Comparison of ENCODE assay signal across 8 cellular contexts in the genomic region with DNA sequence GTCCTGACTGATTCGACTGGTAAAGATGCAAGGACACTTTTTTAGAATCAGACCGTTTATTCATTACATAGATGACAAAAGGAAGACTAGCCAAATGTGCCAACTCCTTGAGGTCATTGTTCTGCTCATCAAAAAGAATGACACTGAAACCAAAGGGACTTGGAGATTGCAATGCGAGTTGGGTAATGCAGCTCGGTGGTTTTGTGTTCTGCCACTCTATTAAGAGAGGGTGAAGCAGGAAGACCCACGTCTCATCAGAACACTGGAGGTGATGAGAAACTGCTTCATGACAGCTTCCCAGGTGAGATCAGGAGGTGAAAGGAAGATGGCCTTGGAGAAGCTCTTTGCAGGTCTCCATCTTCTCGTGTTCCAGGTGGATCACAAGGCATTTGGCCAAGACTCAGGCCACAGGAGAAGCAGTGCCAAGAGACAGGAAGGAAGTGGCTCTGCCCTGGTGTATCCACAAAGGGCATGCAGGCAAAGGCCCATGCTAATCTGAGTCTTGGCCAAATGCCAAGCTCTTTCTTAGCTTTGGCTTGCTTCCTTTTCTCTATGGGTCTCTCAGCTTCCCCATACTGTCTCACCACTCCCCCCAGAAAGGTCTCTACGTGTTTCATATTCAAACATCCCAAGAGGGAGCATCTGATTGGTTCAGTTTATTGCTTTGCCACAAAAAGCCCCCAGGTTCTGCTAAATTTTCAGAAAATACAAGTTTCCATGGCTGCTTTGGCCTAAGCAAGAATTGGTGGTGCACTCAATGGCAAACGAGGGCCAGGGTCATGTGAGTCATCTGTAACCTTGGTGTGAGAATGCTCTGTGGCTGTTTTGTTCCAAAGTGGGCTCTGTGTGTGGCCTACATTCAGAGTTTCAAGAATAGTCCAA. TPM values are rescaled to one million over a fixed set of nuclear protein-coding genes. Genes with fewer than 3 reads are reported as not detected.
DNase-seq lines count a peak whose midpoint lies in the region; ATAC-seq and TF ChIP-seq lines count a peak whose summit lies in the region.

No MANE protein-coding gene starts in this region.

- H3K4me3 Mint-ChIP-seq in activated naive CD8-positive, alpha-beta T cell treated with anti-CD3 and anti-CD28 coated beads for 36 hours: peak overlapping the region; percentile 90
- no peak overlapping the region for H3K4me3 Mint-ChIP-seq in progenitor cell of endocrine pancreas (ENCODE audit: low read depth)

- peaks cover 14% of the 10 kb centered on the region for H3K36me3 Mint-ChIP-seq in activated naive CD8-positive, alpha-beta T cell treated with anti-CD3 and anti-CD28 coated beads for 36 hours
- H3K36me3 Mint-ChIP-seq in progenitor cell of endocrine pancreas (ENCODE audit: insufficient read depth): no peaks in the 10 kb centered on the region

- no peaks in the 10 kb centered on the region for H3K36me3 ChIP-seq in spleen

- DNase-seq in GM12864 (ENCODE audit: low read depth): peak; percentile 59
- DNase-seq in MV-4-11 (lab: John Stamatoyannopoulos, UW): peak; percentile 97
- DNase-seq in activated naive CD8-positive, alpha-beta T cell treated with anti-CD3 and anti-CD28 coated beads for 36 hours: peak; percentile 71
- no peak for DNase-seq in spleen
- DNase-seq in progenitor cell of endocrine pancreas (ENCODE audit: low spot score, unreplicated experiment): no peak
- DNase-seq in epidermal melanocyte (ENCODE audit: insufficient read length, low spot score): no peak
- DNase-seq in posterior vena cava (ENCODE audit: low spot score): no peak

- WGBS in spleen, 5 donors: 20 to 44% (median 33%) methylated on average over 8 of the region's 8 CpGs

- H3K9me3 Mint-ChIP-seq in activated naive CD8-positive, alpha-beta T cell treated with anti-CD3 and anti-CD28 coated beads for 36 hours: peaks cover 3% of the 10 kb centered on the region
- no peaks in the 10 kb centered on the region for H3K9me3 Mint-ChIP-seq in progenitor cell of endocrine pancreas (ENCODE audit: low read depth)

- intact Hi-C loops in spleen (cut with DNase I; ENCODE audit: low total_unique reads) (loop anchor here (10.0 kb wide), 1 partner anchor 84 kb away; the partner anchor contains the start of gene LTN1), posterior vena cava (cut with DNase I) (no loop called here)

- peaks cover 59% of the 10 kb centered on the region for H3K4me1 Mint-ChIP-seq in activated naive CD8-positive, alpha-beta T cell treated with anti-CD3 and anti-CD28 coated beads for 36 hours
- H3K4me1 Mint-ChIP-seq in progenitor cell of endocrine pancreas (ENCODE audit: low read depth): no peaks in the 10 kb centered on the region

- no peak for TF ChIP-seq CTCF in GM12864 (IDR thresholded peaks at IDR 0.05; ENCODE audit: low read depth, low read length, missing control alignments)
- no peak for TF ChIP-seq CTCF in spleen (IDR thresholded peaks at IDR 0.05 in 8 of 11, conservative IDR thresholded peaks at IDR 0.05 in 3 of 11)
- TF ChIP-seq CTCF in progenitor cell of endocrine pancreas (IDR thresholded peaks at IDR 0.05; ENCODE audit: unreplicated experiment): no peak

- H3K27ac ChIP-seq in spleen: peak overlapping the region; percentile 59 to 94 (median 86)

- no peak overlapping the region for H3K4me3 ChIP-seq in GM12864 (ENCODE audit: low read depth, low read length)
- H3K4me3 ChIP-seq in spleen: no peak overlapping the region

- H3K9me3 ChIP-seq in spleen: no peaks in the 10 kb centered on the region

- H3K4me1 ChIP-seq in spleen: peaks cover 8 to 64% (median 41%) of the 10 kb centered on the region in 6 donors

- no peak for TF ChIP-seq POLR2A in spleen (IDR thresholded peaks at IDR 0.05)

- no peaks in the 10 kb centered on the region for H3K27me3 Mint-ChIP-seq in activated naive CD8-positive, alpha-beta T cell treated with anti-CD3 and anti-CD28 coated beads for 36 hours
- H3K27me3 Mint-ChIP-seq in progenitor cell of endocrine pancreas: no peaks in the 10 kb centered on the region

- H3K27me3 ChIP-seq in spleen (replicated peaks in 1 of 7): no peaks in the 10 kb centered on the region

- H3K27ac Mint-ChIP-seq in activated naive CD8-positive, alpha-beta T cell treated with anti-CD3 and anti-CD28 coated beads for 36 hours: peak overlapping the region; percentile 96
- H3K27ac Mint-ChIP-seq in progenitor cell of endocrine pancreas: no peak overlapping the region

- ATAC-seq in GM21786 (IDR thresholded peaks at IDR 0.05; ENCODE audit: unreplicated experiment): peak; percentile 60

RNA-seq across cellular contexts. Expression of gene CCT8, which starts 5.7 kb away (rescaled TPM):
- total RNA-seq in activated naive CD8-positive, alpha-beta T cell treated with anti-CD3 and anti-CD28 coated beads for 36 hours: 100 to 1,000 TPM; 504 to 510 TPM
- 100 to 1,000 TPM in 5 of 7 donors, 10 to 100 TPM in 2; 92.3 to 137 (median 115) TPM for total RNA-seq in spleen
- polyA plus RNA-seq in spleen: 100 to 1,000 TPM in 2 of 3 donors, 10 to 100 TPM in 1; 98.4 to 120 (median 108) TPM
- total RNA-seq in progenitor cell of endocrine pancreas: 208 and 223 TPM in 2 replicates
- total RNA-seq in posterior vena cava: 100 to 1,000 TPM in 1 of 2 donors, 10 to 100 TPM in 1; 82.2 to 108 TPM

RNA-seq across cellular contexts. Expression of gene MAP3K7CL, which starts 51.3 kb away (rescaled TPM):
- 1 to 10 TPM; 4.8 to 5.7 TPM for total RNA-seq in activated naive CD8-positive, alpha-beta T cell treated with anti-CD3 and anti-CD28 coated beads for 36 hours
- total RNA-seq in spleen (10 to 100 TPM in 5 of 7 donors, 1 to 10 TPM in 2; 7.1 to 24.3 (median 13.9) TPM), progenitor cell of endocrine pancreas (1.2 and 1.7 TPM in 2 replicates), posterior vena cava (10 to 100 TPM; 17.1 to 58.0 TPM)
- 10 to 100 TPM in 2 of 3 donors, 1 to 10 TPM in 1; 6.9 to 13.3 (median 10.5) TPM for polyA plus RNA-seq in spleen

RNA-seq across cellular contexts. Expression of gene USP16, which starts 54.7 kb away (rescaled TPM):
- total RNA-seq in activated naive CD8-positive, alpha-beta T cell treated with anti-CD3 and anti-CD28 coated beads for 36 hours: 10 to 100 TPM; 59.0 to 61.6 TPM
- total RNA-seq in spleen: 10 to 100 TPM; 31.7 to 40.9 (median 39.0) TPM
- polyA plus RNA-seq in spleen: 10 to 100 TPM; 17.2 to 22.7 (median 22.7) TPM
- total RNA-seq in progenitor cell of endocrine pancreas: 32.5 and 33.9 TPM in 2 replicates
- 10 to 100 TPM; 34.7 to 43.4 TPM for total RNA-seq in posterior vena cava

RNA-seq across cellular contexts. Expression of gene RWDD2B, which starts 60.0 kb away (rescaled TPM):
- total RNA-seq in activated naive CD8-positive, alpha-beta T cell treated with anti-CD3 and anti-CD28 coated beads for 36 hours: 10 to 100 TPM; 24.3 to 24.5 TPM
- total RNA-seq in spleen (10 to 100 TPM in 3 of 7 donors, 1 to 10 TPM in 4; 7.5 to 11.5 (median 9.5) TPM), progenitor cell of endocrine pancreas (9.3 TPM in 2 replicates), posterior vena cava (10 to 100 TPM; 16.2 to 17.2 TPM)
- polyA plus RNA-seq in spleen: 10 to 100 TPM in 2 of 3 donors, 1 to 10 TPM in 1; 8.5 to 14.3 (median 10.4) TPM

Comparison
In these comparisons a context has a peak if more than half of its experiments do, and no peak if none do; other contexts are left out.
1. DNase-seq: peak in GM12864 (single experiment), MV-4-11 (single experiment) and activated naive CD8-positive, alpha-beta T cell treated with anti-CD3 and anti-CD28 coated beads for 36 hours (single experiment); none in spleen (single experiment), progenitor cell of endocrine pancreas (single experiment), epidermal melanocyte (single experiment) and posterior vena cava (single experiment).